ENCODE assay signal across 9 cellular contexts in genomic region chr10:122461729-122462532, GRCh38. TPM values are rescaled to one million over a fixed set of nuclear protein-coding genes. Genes with fewer than 3 reads are reported as not detected.
DNase-seq lines count a peak whose midpoint lies in the region; ATAC-seq and TF ChIP-seq lines count a peak whose summit lies in the region.
"Had no signal": no experiment of that assay in that cellular context is flagged by ENCODE, and none has a peak within 500 bp of the region (broad histone marks: within the 10 kb centered on the region; RNA-seq: fewer than 3 reads in every experiment).

No MANE protein-coding gene starts in this region.

- H3K36me3 ChIP-seq in neuronal stem cell (replicated peaks in 1 of 2; ENCODE audit: control insufficient read depth in 2 of 2, insufficient read depth in 2 of 2, low read length in 2 of 2), result no peaks in the 10 kb centered on the region

- H2BK5ac ChIP-seq in neuronal stem cell (ENCODE audit: low read length), result no peak overlapping the region

- H2BK12ac ChIP-seq in neuronal stem cell (ENCODE audit: low read length), result no peak overlapping the region

- no CpG with 5 or more reads among the region's 95 CpGs for WGBS in neuronal stem cell (ENCODE audit: extremely low coverage in 2 of 2, insufficient read length in 2 of 2, insufficient replicate concordance in 1 of 2), 2 donors

- BruUV-seq in Calu3 (replicated peaks; lab: Mats Ljungman, UMichigan), result no TSS peak

- no peak overlapping the region for H4K91ac ChIP-seq in neuronal stem cell (ENCODE audit: low read depth, low read length, poor library complexity)

- no peaks in the 10 kb centered on the region for H3K9me3 ChIP-seq in neuronal stem cell (replicated peaks in 1 of 2; ENCODE audit: control insufficient read depth in 2 of 2, insufficient read depth in 1 of 2, low read depth in 1 of 2, low read length in 2 of 2)

- peak overlapping the region; percentile 98 for H2AFZ ChIP-seq in neuronal stem cell (ENCODE audit: low read length)

- H2BK15ac ChIP-seq in neuronal stem cell (ENCODE audit: low read length), result no peak overlapping the region

- H3K9ac ChIP-seq in neuronal stem cell (ENCODE audit: low read depth, low read length, poor library complexity), result peak overlapping the region; percentile 89

- peak overlapping the region; percentile 99 for H3K4me2 ChIP-seq in neuronal stem cell (ENCODE audit: insufficient read depth, low read length, poor library complexity, severe bottlenecking)

- no peak overlapping the region for H4K8ac ChIP-seq in neuronal stem cell (ENCODE audit: low read depth, low read length)

- H2BK120ac ChIP-seq in neuronal stem cell (ENCODE audit: low read depth, low read length), result no peak overlapping the region

- H3K14ac ChIP-seq in neuronal stem cell (ENCODE audit: low read length), result no peak overlapping the region

- ATAC-seq in HG03520 (IDR thresholded peaks at IDR 0.05; ENCODE audit: unreplicated experiment), result no peak

- H3K79me1 ChIP-seq in neuronal stem cell (ENCODE audit: low read depth, low read length), result no peaks in the 10 kb centered on the region

- peak overlapping the region; percentile 84 for H3K4me3 ChIP-seq in fibroblast of the aortic adventitia (ENCODE audit: low read depth, low read length)
- H3K4me3 ChIP-seq in neuronal stem cell (ENCODE audit: low read length in 2 of 2), result peak overlapping the region; percentile 67 to 82

- H3K4ac ChIP-seq in neuronal stem cell (ENCODE audit: low read length), result no peak overlapping the region

- DNase-seq in Calu3, result peak; percentile 43
- no peak for DNase-seq in T-helper 2 cell treated with Interferon-gamma antibody and Interleukin-4, amounts not matched to agents 5 μg/mL and 100 μg/mL, for 36 hours (ENCODE audit: low spot score)
- DNase-seq in fibroblast of the aortic adventitia (ENCODE audit: low read depth), result no peak
- no peak for DNase-seq in neuronal stem cell (ENCODE audit: low spot score)
- DNase-seq in DMS114 treated with DMSO at 0.1 percent for 48 hours (lab: John Stamatoyannopoulos, UW; ENCODE audit: unreplicated experiment), result no peak
- DNase-seq in RKO (ENCODE audit: low spot score), result no peak
- no peak for DNase-seq in NCI-H1694 (lab: John Stamatoyannopoulos, UW)

- H2AK5ac ChIP-seq in neuronal stem cell (ENCODE audit: low read depth, low read length), result peak overlapping the region; percentile 79

- no peaks in the 10 kb centered on the region for H3K9me3 Mint-ChIP-seq in Calu3 (ENCODE audit: low read depth, unreplicated experiment)
- H3K9me3 Mint-ChIP-seq in T-helper 2 cell treated with Interferon-gamma antibody and Interleukin-4, amounts not matched to agents 5 μg/mL and 100 μg/mL, for 36 hours, result no peaks in the 10 kb centered on the region

- H3K4me1 Mint-ChIP-seq in Calu3 (ENCODE audit: low read depth, unreplicated experiment), result no peaks in the 10 kb centered on the region
- H3K4me1 Mint-ChIP-seq in T-helper 2 cell treated with Interferon-gamma antibody and Interleukin-4, amounts not matched to agents 5 μg/mL and 100 μg/mL, for 36 hours (ENCODE audit: low read depth), result peaks cover 2% of the 10 kb centered on the region

- intact Hi-C loops in Calu3 (cut with micrococcal nuclease; ENCODE audit: unreplicated experiment), result no loop called here

- peak overlapping the region; percentile 64 for H3K4me3 Mint-ChIP-seq in Calu3 (ENCODE audit: low read depth, unreplicated experiment)
- H3K4me3 Mint-ChIP-seq in T-helper 2 cell treated with Interferon-gamma antibody and Interleukin-4, amounts not matched to agents 5 μg/mL and 100 μg/mL, for 36 hours, result peak overlapping the region; percentile 78

- H3K27ac ChIP-seq in neuronal stem cell (replicated peaks; ENCODE audit: low read length), result no peak overlapping the region

- peak overlapping the region; percentile 22 for H3K23ac ChIP-seq in neuronal stem cell (ENCODE audit: low read depth, low read length, poor library complexity)

- peaks cover 84% of the 10 kb centered on the region for H3K27me3 Mint-ChIP-seq in Calu3 (ENCODE audit: unreplicated experiment)
- peaks cover 72% of the 10 kb centered on the region for H3K27me3 Mint-ChIP-seq in T-helper 2 cell treated with Interferon-gamma antibody and Interleukin-4, amounts not matched to agents 5 μg/mL and 100 μg/mL, for 36 hours (ENCODE audit: low read depth)

- CTCF ChIA-PET in Calu3 (lab: Charles Lee), result no interaction called here

- peak overlapping the region; percentile 29 for H3K18ac ChIP-seq in neuronal stem cell (ENCODE audit: low read length)

- no peak overlapping the region for H3K27ac Mint-ChIP-seq in Calu3 (ENCODE audit: unreplicated experiment)
- H3K27ac Mint-ChIP-seq in T-helper 2 cell treated with Interferon-gamma antibody and Interleukin-4, amounts not matched to agents 5 μg/mL and 100 μg/mL, for 36 hours, result no peak overlapping the region

- TF ChIP-seq CTCF in Calu3 (IDR thresholded peaks at IDR 0.05; ENCODE audit: unreplicated experiment) (no peak), fibroblast of the aortic adventitia (IDR thresholded peaks at IDR 0.05; ENCODE audit: insufficient read depth, low read length) (no peak)

- H3K4me1 ChIP-seq in neuronal stem cell (ENCODE audit: control insufficient read depth in 2 of 2, insufficient read depth in 1 of 2, low read depth in 1 of 2, low read length in 2 of 2), result peaks cover 7 to 23% of the 10 kb centered on the region in 2 donors

- H3K36me3 Mint-ChIP-seq in Calu3 (ENCODE audit: insufficient read depth, unreplicated experiment), result no peaks in the 10 kb centered on the region
- H3K36me3 Mint-ChIP-seq in T-helper 2 cell treated with Interferon-gamma antibody and Interleukin-4, amounts not matched to agents 5 μg/mL and 100 μg/mL, for 36 hours (ENCODE audit: low read depth), result peaks cover 2% of the 10 kb centered on the region

- H3K27me3 ChIP-seq in neuronal stem cell (ENCODE audit: control insufficient read depth in 3 of 3, insufficient read depth in 3 of 3, low read depth in 1 of 3, low read length in 3 of 3), result peaks cover 11 to 59% (median 14%) of the 10 kb centered on the region in 3 experiments

RNA-seq across cellular contexts. Expression of gene HTRA1, which starts 0.6 kb away (rescaled TPM):
- total RNA-seq in Calu3 (2022), result 1.3 and 2.4 TPM in 2 replicates
- total RNA-seq in fibroblast of the aortic adventitia (ENCODE audit: low replicate concordance), result 55.5 and 156 TPM in 2 replicates
- polyA plus RNA-seq in neuronal stem cell (2013, experiment 1 of 2), result 9.0 TPM
- 8.8 TPM for polyA plus RNA-seq in neuronal stem cell (2013, experiment 2 of 2)

RNA-seq across cellular contexts. Expression of gene ARMS2, which starts 7.5 kb away (rescaled TPM):
- total RNA-seq in Calu3 (2022) (not detected in 2 replicates), fibroblast of the aortic adventitia (ENCODE audit: low replicate concordance) (not detected in 2 replicates)
- polyA plus RNA-seq in neuronal stem cell (2013, experiment 1 of 2), result not detected
- polyA plus RNA-seq in neuronal stem cell (2013, experiment 2 of 2), result not detected
- total RNA-seq: dermis microvascular lymphatic vessel endothelial cell had no signal

Comparison
In these comparisons a context has a peak if more than half of its experiments do, and no peak if none do; other contexts are left out.
1. RNA of gene HTRA1, which starts 0.6 kb away (total RNA-seq): 55.5 to 156 TPM in fibroblast of the aortic adventitia; 1.3 to 2.4 TPM in Calu3; every median in the first group is over 10 times any median in the second.